ENCODE assay signal across 8 cellular contexts in genomic region chr6:113995632-113996031, GRCh38. TPM values are rescaled to one million over a fixed set of nuclear protein-coding genes. Genes with fewer than 3 reads are reported as not detected.
A peak's percentile ranks its signal among the peaks of the same experiment; 100 is the strongest.
DNase-seq lines count a peak whose midpoint lies in the region; ATAC-seq, FAIRE-seq and TF ChIP-seq lines count a peak whose summit lies in the region.

No MANE protein-coding gene starts in this region.

- ATAC-seq in A549: peak; percentile 88 to 92
- peak; percentile 94 for ATAC-seq in SK-N-SH treated with all-trans-retinoic acid at 6 μM for 48 hours
- ATAC-seq in heart left ventricle: peak; percentile 78 to 97 (median 96)
- no peak for ATAC-seq in HG02623 (IDR thresholded peaks at IDR 0.05; ENCODE audit: unreplicated experiment)
- ATAC-seq in GM21576 (IDR thresholded peaks at IDR 0.05; ENCODE audit: unreplicated experiment): no peak

- H3K36me3 ChIP-seq in HUES6 (ENCODE audit: control insufficient read depth, insufficient read depth, low read length) (no peaks in the 10 kb centered on the region; the same call in 1 of the 2 replicates), heart left ventricle (no peaks in the 10 kb centered on the region), skeletal muscle tissue (ENCODE audit: control insufficient read depth in 3 of 3, insufficient read depth in 3 of 3, low read length in 3 of 3) (no peaks in the 10 kb centered on the region), Peyer's patch (no peaks in the 10 kb centered on the region)

- TF ChIP-seq POLR2A in A549 (IDR thresholded peaks at IDR 0.05; ENCODE audit: low read length) (no peak), heart left ventricle (IDR thresholded peaks at IDR 0.05) (no peak), Peyer's patch (IDR thresholded peaks at IDR 0.05) (no peak)

- POLR2A ChIA-PET in A549 (lab: Yijun Ruan, JAX): interaction anchor here (0.5 to 1.3 kb wide), 2 partner anchors 113 to 557 kb away, joined by 3 to 5 read pairs; no protein-coding TSS in a partner anchor

- DNase-seq in A549 (ENCODE audit: low read depth in 1 of 2, low spot score in 1 of 2) (peak; percentile 16 to 58), heart left ventricle (peak in 4 of 5 donors; percentile 38 to 79 (median 59)), Peyer's patch (no peak)

- no peak for TF ChIP-seq EP300 in A549 (IDR thresholded peaks at IDR 0.05)

- H3K4me2 ChIP-seq in A549: peak overlapping the region; percentile 36

- CTCF ChIA-PET in A549 (lab: Yijun Ruan, JAX): interaction anchor here (0.6 to 3.0 kb wide), 12 partner anchors 8 to 307 kb away, joined by 3 to 34 read pairs (median 4); no protein-coding TSS in a partner anchor

- 6% methylated on average over 4 of the region's 4 CpGs for WGBS in A549 (ENCODE audit: missing lambda C conversion rate)
- 12 to 32% (median 15%) methylated on average over 4 of the region's 4 CpGs for WGBS in heart left ventricle, 4 donors

- no peaks in the 10 kb centered on the region for H3K9me3 ChIP-seq in A549
- no peaks in the 10 kb centered on the region; the same call in 1 of the 2 replicates for H3K9me3 ChIP-seq in HUES6 (ENCODE audit: control insufficient read depth, insufficient read depth, low read depth, low read length)
- H3K9me3 ChIP-seq in heart left ventricle: peaks cover 0 to 3% (median 0%) of the 10 kb centered on the region in 12 donors
- no peaks in the 10 kb centered on the region for H3K9me3 ChIP-seq in skeletal muscle tissue (ENCODE audit: control insufficient read depth in 3 of 3, low read length in 3 of 3)
- H3K9me3 ChIP-seq in Peyer's patch: no peaks in the 10 kb centered on the region

- no peak overlapping the region for H3K4me3 ChIP-seq in A549
- no peak overlapping the region for H3K4me3 ChIP-seq in HUES6 (ENCODE audit: low read depth, low read length)
- no peak overlapping the region for H3K4me3 ChIP-seq in heart left ventricle
- peak overlapping the region in 1 of 3 donors; percentile 44 for H3K4me3 ChIP-seq in skeletal muscle tissue (ENCODE audit: low read length in 3 of 3)
- H3K4me3 ChIP-seq in Peyer's patch: no peak overlapping the region

- TF ChIP-seq RAD21 in A549 (conservative IDR thresholded peaks at IDR 0.05 in 1 of 2, IDR thresholded peaks at IDR 0.05 in 1 of 2): no peak

- H3K9ac ChIP-seq in HUES6 (ENCODE audit: low read length) (no peak overlapping the region), skeletal muscle tissue (ENCODE audit: low read depth in 1 of 3, low read length in 3 of 3) (peak overlapping the region in 1 of 3 donors; percentile 56)

- intact Hi-C loops in heart left ventricle (cut with DNase I): loop anchor here in 8 of 10 donors (2.0 to 10.0 kb wide), 4 partner anchors 109 to 307 kb away; no protein-coding TSS in a partner anchor

- no peak for FAIRE-seq in A549 (lab: Jason Lieb, UNC)

- TF ChIP-seq CTCF in A549 (IDR thresholded peaks at IDR 0.05) (no peak), heart left ventricle (IDR thresholded peaks at IDR 0.05) (peak in 1 of 12 donors; percentile 16), Peyer's patch (IDR thresholded peaks at IDR 0.05) (no peak)

- peak overlapping the region in 1 of 2 experiments; percentile 7; a peak in 1 of 6 replicates for H3K27ac ChIP-seq in A549
- peak overlapping the region; percentile 1; the same call in 1 of the 2 replicates for H3K27ac ChIP-seq in HUES6 (ENCODE audit: low read depth, low read length)
- H3K27ac ChIP-seq in heart left ventricle: peak overlapping the region in 6 of 12 donors; percentile 1 to 32 (median 19)
- peak overlapping the region; percentile 58 for H3K27ac ChIP-seq in skeletal muscle tissue (ENCODE audit: low read depth, low read length)
- H3K27ac ChIP-seq in Peyer's patch: no peak overlapping the region

- H3K4me1 ChIP-seq in A549: peaks cover 17% of the 10 kb centered on the region; the same call in 1 of the 3 replicates
- peaks cover 10% of the 10 kb centered on the region for H3K4me1 ChIP-seq in HUES6 (ENCODE audit: control insufficient read depth, insufficient read depth, low read length)
- H3K4me1 ChIP-seq in heart left ventricle: peaks cover 0 to 32% (median 18%) of the 10 kb centered on the region in 12 donors
- H3K4me1 ChIP-seq in skeletal muscle tissue (ENCODE audit: control insufficient read depth in 3 of 3, insufficient read depth in 3 of 3, low read length in 3 of 3): peaks cover 8 to 15% (median 10%) of the 10 kb centered on the region in 3 donors
- H3K4me1 ChIP-seq in Peyer's patch: no peaks in the 10 kb centered on the region

- H3K27me3 ChIP-seq in HUES6 (ENCODE audit: control insufficient read depth, insufficient read depth, low read length): no peaks in the 10 kb centered on the region
- H3K27me3 ChIP-seq in heart left ventricle: no peaks in the 10 kb centered on the region
- no peaks in the 10 kb centered on the region for H3K27me3 ChIP-seq in skeletal muscle tissue (ENCODE audit: control insufficient read depth in 3 of 3, insufficient read depth in 3 of 3, low read length in 3 of 3)
- no peaks in the 10 kb centered on the region for H3K27me3 ChIP-seq in Peyer's patch

TF ChIP-seq in A549, 52 proteins besides CTCF, POLR2A, EP300 and RAD21 (continues in another document):
- TF ChIP-seq E2F6 (IDR thresholded peaks at IDR 0.05; ENCODE audit: borderline replicate concordance, low read depth) (no peak), TP53 (CRISPR knock-in tag; IDR thresholded peaks at IDR 0.05) (no peak), TFCP2L1 (CRISPR knock-in tag; IDR thresholded peaks at IDR 0.05) (no peak), FOXS1 (CRISPR knock-in tag; IDR thresholded peaks at IDR 0.05) (no peak), ZNF302 (CRISPR knock-in tag; IDR thresholded peaks at IDR 0.05) (no peak), CEBPB (IDR thresholded peaks at IDR 0.05) (no peak), NPAS2 (CRISPR knock-in tag; IDR thresholded peaks at IDR 0.05; ENCODE audit: borderline replicate concordance) (no peak), CBX2 (IDR thresholded peaks at IDR 0.05; ENCODE audit: borderline replicate concordance, low read depth) (no peak), BCL3 (IDR thresholded peaks at IDR 0.05) (no peak)

TF ChIP-seq in SK-N-SH treated with all-trans-retinoic acid at 6 μM for 48 hours, 23 proteins besides CTCF, POLR2A, EP300 and RAD21:
- no peak for TF ChIP-seq SNAI2 (CRISPR knock-in tag; IDR thresholded peaks at IDR 0.05)
- TF ChIP-seq ZNF565 (CRISPR knock-in tag; conservative IDR thresholded peaks at IDR 0.05; ENCODE audit: low read depth): no peak
- peak; percentile 51; the same call in 1 of the 2 replicates for TF ChIP-seq ISL1 (CRISPR knock-in tag; IDR thresholded peaks at IDR 0.05)
- 0 out of 2 replicates have a peak, but pooled peaks have one; percentile 47 for TF ChIP-seq ZFP3 (CRISPR knock-in tag; IDR thresholded peaks at IDR 0.05)
- TF ChIP-seq ZFP30 (CRISPR knock-in tag; IDR thresholded peaks at IDR 0.05): no peak
- TF ChIP-seq CREB5 (CRISPR knock-in tag; IDR thresholded peaks at IDR 0.05; ENCODE audit: low read depth): 0 out of 2 replicates have a peak, but pooled peaks have one; percentile 48

RNA-seq across cellular contexts. Expression of gene HDAC2, which starts 24.7 kb away (rescaled TPM):
- polyA plus RNA-seq in A549 (2011; rRNA removed): 129 and 183 TPM in 2 replicates
- polyA plus RNA-seq in A549 (2012; cell fraction: cytosol; rRNA removed): 52.9 and 53.3 TPM in 2 replicates
- polyA plus RNA-seq in A549 (2012; cell fraction: nucleus; rRNA removed): 40.4 and 49.8 TPM in 2 replicates
- 103 to 105 TPM (median 103 TPM) in 3 replicates for polyA plus RNA-seq in A549 (2017; fragmentation: RNase III; extraction: RNeasy Plus Mini Kit Qiagen cat#74134 plus additional on column Dnase treatment)
- polyA minus RNA-seq in A549 (2011; rRNA and poly(A)+ RNA removed): 65.2 and 77.5 TPM in 2 replicates
- total RNA-seq in heart left ventricle: 10 to 100 TPM; 18.3 to 59.6 (median 48.0) TPM
- 10 to 100 TPM; 26.9 to 64.7 TPM for polyA plus RNA-seq in heart left ventricle
- 64.2 TPM for total RNA-seq in skeletal muscle tissue
- 10 to 100 TPM; 29.6 to 49.5 (median 43.8) TPM for total RNA-seq in Peyer's patch

Comparison
In these comparisons a context has a peak if more than half of its experiments do, and no peak if none do; other contexts are left out.
1. ATAC-seq: peak in A549 (2 of 2), SK-N-SH treated with all-trans-retinoic acid at 6 μM for 48 hours (single experiment) and heart left ventricle (4 of 4); none in HG02623 (single experiment) and GM21576 (single experiment).
2. DNase-seq: peak in A549 (2 of 2) and heart left ventricle (4 of 5); none in Peyer's patch (0 of 3).
3. H3K27ac ChIP-seq: peak in HUES6 (single experiment) and skeletal muscle tissue (single experiment); none in Peyer's patch (0 of 4).